Comparison of ENCODE assay signal across 10 cellular contexts in genomic region chr1:208203848-208204609, GRCh38. TPM values are rescaled to one million over a fixed set of nuclear protein-coding genes. Genes with fewer than 3 reads are reported as not detected.
DNase-seq lines count a peak whose midpoint lies in the region; ATAC-seq and TF ChIP-seq lines count a peak whose summit lies in the region.
"Had no signal": no experiment of that assay in that cellular context is flagged by ENCODE, and none has a peak within 500 bp of the region (broad histone marks: within the 10 kb centered on the region; RNA-seq: fewer than 3 reads in every experiment).

No MANE protein-coding gene starts in this region.

- H3K36me3 Mint-ChIP-seq in CD8-positive, alpha-beta T cell: no peaks in the 10 kb centered on the region
- no peaks in the 10 kb centered on the region for H3K36me3 Mint-ChIP-seq in activated T-helper 2 cell treated with anti-CD3 and anti-CD28 coated beads, Interferon-gamma antibody, Interleukin-2, Interleukin-4, amounts not matched to agents 10 μg/mL and 5 μg/mL and 100 μg/mL, durations not matched to agents 14 hours and 24 hours and 36 hours (ENCODE audit: low read depth)
- no peaks in the 10 kb centered on the region for H3K36me3 Mint-ChIP-seq in activated CD8-positive, alpha-beta T cell treated with anti-CD3 and anti-CD28 coated beads, Interleukin-2, amount 10 ng/mL, durations not matched to agents 7 days and 5 days (ENCODE audit: low read depth)

- ATAC-seq in right cardiac atrium: peak; percentile 29 to 62
- ATAC-seq in CD8-positive, alpha-beta T cell: no peak
- no peak for ATAC-seq in activated CD8-positive, alpha-beta T cell treated with anti-CD3 and anti-CD28 coated beads, Interleukin-2, amount 10 ng/mL, durations not matched to agents 7 days and 5 days

- DNase-seq in LNCaP clone FGC (ENCODE audit: low read depth) (peak; percentile 25), ascending aorta (ENCODE audit: low spot score in 2 of 2) (peak in 1 of 2 donors; percentile 78), right cardiac atrium (peak in 1 of 3 donors; percentile 33), stomach (no peak), mesenteric fat pad (ENCODE audit: low spot score) (no peak)
- DNase-seq in CD8-positive, alpha-beta T cell: no peak
- DNase-seq in activated T-helper 2 cell treated with anti-CD3 and anti-CD28 coated beads, Interferon-gamma antibody, Interleukin-2, Interleukin-4, amounts not matched to agents 10 μg/mL and 5 μg/mL and 100 μg/mL, durations not matched to agents 14 hours and 24 hours and 36 hours (ENCODE audit: low spot score): no peak
- DNase-seq in activated CD8-positive, alpha-beta T cell treated with anti-CD3 and anti-CD28 coated beads, Interleukin-2, amount 10 ng/mL, durations not matched to agents 7 days and 5 days: no peak
- DNase-seq: activated T-cell treated with anti-CD3 and anti-CD28 coated beads, Interleukin-2, amount 50 U/mL, for 48 hours; NCI-H187 treated with DMSO at 0.1 percent for 48 hours had no signal

- peak overlapping the region; percentile 85 to 92 for H3K27ac ChIP-seq in ascending aorta
- H3K27ac ChIP-seq in right cardiac atrium (ENCODE audit: low read length): peak overlapping the region; percentile 92
- peak overlapping the region; percentile 43 to 89 (median 83) for H3K27ac ChIP-seq in stomach
- no peak overlapping the region for H3K27ac ChIP-seq in CD8-positive, alpha-beta T cell (ENCODE audit: low read depth, low read length)

- H3K9me3 ChIP-seq in ascending aorta (no peaks in the 10 kb centered on the region), right cardiac atrium (ENCODE audit: control insufficient read depth, low read length) (no peaks in the 10 kb centered on the region), stomach (no peaks in the 10 kb centered on the region)
- no peaks in the 10 kb centered on the region for H3K9me3 ChIP-seq in CD8-positive, alpha-beta T cell (ENCODE audit: low read length)

- no peak overlapping the region for H3K4me3 Mint-ChIP-seq in CD8-positive, alpha-beta T cell
- no peak overlapping the region for H3K4me3 Mint-ChIP-seq in activated T-helper 2 cell treated with anti-CD3 and anti-CD28 coated beads, Interferon-gamma antibody, Interleukin-2, Interleukin-4, amounts not matched to agents 10 μg/mL and 5 μg/mL and 100 μg/mL, durations not matched to agents 14 hours and 24 hours and 36 hours (ENCODE audit: low read depth)
- H3K4me3 Mint-ChIP-seq in activated CD8-positive, alpha-beta T cell treated with anti-CD3 and anti-CD28 coated beads, Interleukin-2, amount 10 ng/mL, durations not matched to agents 7 days and 5 days: no peak overlapping the region

- TF ChIP-seq CTCF in LNCaP clone FGC (IDR thresholded peaks at IDR 0.05; ENCODE audit: control insufficient read depth, extremely low read depth, insufficient read depth) (no peak), ascending aorta (IDR thresholded peaks at IDR 0.05) (no peak), stomach (IDR thresholded peaks at IDR 0.05) (no peak)
- TF ChIP-seq CTCF in CD8-positive, alpha-beta T cell (IDR thresholded peaks at IDR 0.05): no peak

- H3K4me3 ChIP-seq in LNCaP clone FGC (ENCODE audit: low read depth, low read length) (no peak overlapping the region), ascending aorta (no peak overlapping the region), right cardiac atrium (ENCODE audit: low read length) (no peak overlapping the region), stomach (no peak overlapping the region)
- no peak overlapping the region for H3K4me3 ChIP-seq in CD8-positive, alpha-beta T cell (ENCODE audit: low read depth, low read length)

- TF ChIP-seq POLR2A in stomach (IDR thresholded peaks at IDR 0.05): no peak

- peaks cover 0 to 5% of the 10 kb centered on the region in 2 donors for H3K36me3 ChIP-seq in ascending aorta
- peaks cover 0 to 22% (median 6%) of the 10 kb centered on the region in 4 donors for H3K36me3 ChIP-seq in stomach
- no peaks in the 10 kb centered on the region for H3K36me3 ChIP-seq in CD8-positive, alpha-beta T cell (ENCODE audit: insufficient read depth, low read length)

- H3K9me3 Mint-ChIP-seq in CD8-positive, alpha-beta T cell: no peaks in the 10 kb centered on the region
- H3K9me3 Mint-ChIP-seq in activated T-helper 2 cell treated with anti-CD3 and anti-CD28 coated beads, Interferon-gamma antibody, Interleukin-2, Interleukin-4, amounts not matched to agents 10 μg/mL and 5 μg/mL and 100 μg/mL, durations not matched to agents 14 hours and 24 hours and 36 hours: no peaks in the 10 kb centered on the region
- no peaks in the 10 kb centered on the region for H3K9me3 Mint-ChIP-seq in activated CD8-positive, alpha-beta T cell treated with anti-CD3 and anti-CD28 coated beads, Interleukin-2, amount 10 ng/mL, durations not matched to agents 7 days and 5 days (ENCODE audit: insufficient read depth)

- intact Hi-C loops in ascending aorta (cut with DNase I): loop anchor here (1.0 to 10.0 kb wide), 4 partner anchors 15 to 1149 kb away; partner anchors contain the start of genes PFKFB2 and YOD1
- intact Hi-C loops in right cardiac atrium (cut with DNase I): loop anchor here in 1 of 4 donors (5.0 kb wide), 1 partner anchor 33 kb away; no protein-coding TSS in a partner anchor
- intact Hi-C loops in stomach (cut with DNase I; ENCODE audit: low total_unique reads): no loop called here
- intact Hi-C loops in CD8-positive, alpha-beta T cell (cut with DNase I, micrococcal nuclease): no loop called here
- intact Hi-C loops in activated T-helper 2 cell treated with anti-CD3 and anti-CD28 coated beads, Interferon-gamma antibody, Interleukin-2, Interleukin-4, amounts not matched to agents 10 μg/mL and 5 μg/mL and 100 μg/mL, durations not matched to agents 14 hours and 24 hours and 36 hours (cut with micrococcal nuclease): no loop called here

- no peaks in the 10 kb centered on the region for H3K4me1 Mint-ChIP-seq in CD8-positive, alpha-beta T cell (ENCODE audit: low read depth)
- H3K4me1 Mint-ChIP-seq in activated T-helper 2 cell treated with anti-CD3 and anti-CD28 coated beads, Interferon-gamma antibody, Interleukin-2, Interleukin-4, amounts not matched to agents 10 μg/mL and 5 μg/mL and 100 μg/mL, durations not matched to agents 14 hours and 24 hours and 36 hours (ENCODE audit: low read depth): no peaks in the 10 kb centered on the region
- H3K4me1 Mint-ChIP-seq in activated CD8-positive, alpha-beta T cell treated with anti-CD3 and anti-CD28 coated beads, Interleukin-2, amount 10 ng/mL, durations not matched to agents 7 days and 5 days (ENCODE audit: low read depth): no peaks in the 10 kb centered on the region

- H3K27me3 ChIP-seq in ascending aorta (no peaks in the 10 kb centered on the region), right cardiac atrium (ENCODE audit: control insufficient read depth, insufficient read depth) (no peaks in the 10 kb centered on the region), stomach (no peaks in the 10 kb centered on the region)
- no peaks in the 10 kb centered on the region for H3K27me3 ChIP-seq in CD8-positive, alpha-beta T cell (ENCODE audit: insufficient read depth, low read length)

- TF ChIP-seq EP300 in stomach (IDR thresholded peaks at IDR 0.05): no peak

- no peak overlapping the region for H3K27ac Mint-ChIP-seq in CD8-positive, alpha-beta T cell
- no peak overlapping the region for H3K27ac Mint-ChIP-seq in activated T-helper 2 cell treated with anti-CD3 and anti-CD28 coated beads, Interferon-gamma antibody, Interleukin-2, Interleukin-4, amounts not matched to agents 10 μg/mL and 5 μg/mL and 100 μg/mL, durations not matched to agents 14 hours and 24 hours and 36 hours
- H3K27ac Mint-ChIP-seq in activated CD8-positive, alpha-beta T cell treated with anti-CD3 and anti-CD28 coated beads, Interleukin-2, amount 10 ng/mL, durations not matched to agents 7 days and 5 days: no peak overlapping the region

- POLR2A ChIA-PET in CD8-positive, alpha-beta T cell (lab: Charles Lee): interaction anchor here (0.5 kb wide), 1 partner anchor 116 kb away, joined by 3 read pairs; no protein-coding TSS in a partner anchor
- POLR2A ChIA-PET in activated CD8-positive, alpha-beta T cell treated with anti-CD3 and anti-CD28 coated beads, Interleukin-2, amount 10 ng/mL, durations not matched to agents 7 days and 5 days (lab: Charles Lee): no interaction called here

- H3K4me1 ChIP-seq in ascending aorta: peaks cover 36 to 70% of the 10 kb centered on the region in 2 donors
- H3K4me1 ChIP-seq in right cardiac atrium (ENCODE audit: control insufficient read depth, insufficient read depth, low read length): peaks cover 30% of the 10 kb centered on the region
- peaks cover 58 to 86% (median 80%) of the 10 kb centered on the region in 4 donors for H3K4me1 ChIP-seq in stomach
- H3K4me1 ChIP-seq in CD8-positive, alpha-beta T cell (ENCODE audit: insufficient read depth, low read length): no peaks in the 10 kb centered on the region

- CTCF ChIA-PET in CD8-positive, alpha-beta T cell (lab: Charles Lee): interaction anchor here (1.3 kb wide), 1 partner anchor 37 kb away, joined by 3 read pairs; no protein-coding TSS in a partner anchor
- CTCF ChIA-PET in activated CD8-positive, alpha-beta T cell treated with anti-CD3 and anti-CD28 coated beads, Interleukin-2, amount 10 ng/mL, durations not matched to agents 7 days and 5 days (lab: Charles Lee): interaction anchor here (2.4 kb wide), 1 partner anchor 41 kb away, joined by 9 read pairs; the partner anchor contains the start of gene PLXNA2

- H3K27me3 Mint-ChIP-seq in CD8-positive, alpha-beta T cell (ENCODE audit: low read depth): no peaks in the 10 kb centered on the region
- peaks cover 2% of the 10 kb centered on the region for H3K27me3 Mint-ChIP-seq in activated T-helper 2 cell treated with anti-CD3 and anti-CD28 coated beads, Interferon-gamma antibody, Interleukin-2, Interleukin-4, amounts not matched to agents 10 μg/mL and 5 μg/mL and 100 μg/mL, durations not matched to agents 14 hours and 24 hours and 36 hours (ENCODE audit: low read depth)
- H3K27me3 Mint-ChIP-seq in activated CD8-positive, alpha-beta T cell treated with anti-CD3 and anti-CD28 coated beads, Interleukin-2, amount 10 ng/mL, durations not matched to agents 7 days and 5 days (ENCODE audit: low read depth): peaks cover 5% of the 10 kb centered on the region

- 57% methylated on average over 7 of the region's 7 CpGs for WGBS in right cardiac atrium
- WGBS in stomach, 5 donors: 41 to 57% (median 49%) methylated on average over 7 of the region's 7 CpGs

RNA-seq across cellular contexts. Expression of gene PLXNA2, which starts 40.2 kb away (rescaled TPM):
- 33.0 TPM for total RNA-seq in ascending aorta
- total RNA-seq in right cardiac atrium: 10 to 100 TPM; 16.2 to 26.6 (median 16.8) TPM
- 7.3 TPM for polyA plus RNA-seq in right cardiac atrium
- 100 to 1,000 TPM in 1 of 5 donors, 10 to 100 TPM in 4; 21.0 to 185 (median 39.7) TPM for total RNA-seq in stomach
- polyA plus RNA-seq in stomach: 10 to 100 TPM in 1 of 3 donors, 1 to 10 TPM in 2; 2.7 to 13.9 (median 4.0) TPM
- 49.0 TPM for total RNA-seq in mesenteric fat pad
- 1 to 10 TPM; 1.3 to 1.9 TPM for total RNA-seq in CD8-positive, alpha-beta T cell
- total RNA-seq in activated T-helper 2 cell treated with anti-CD3 and anti-CD28 coated beads, Interferon-gamma antibody, Interleukin-2, Interleukin-4, amounts not matched to agents 10 μg/mL and 5 μg/mL and 100 μg/mL, durations not matched to agents 14 hours and 24 hours and 36 hours: 0.07 and 0.37 TPM in 2 replicates
- total RNA-seq in activated CD8-positive, alpha-beta T cell treated with anti-CD3 and anti-CD28 coated beads, Interleukin-2, amount 10 ng/mL, durations not matched to agents 7 days and 5 days: 1 to 10 TPM in 1 of 2 experiments, under 1 TPM in 1; 0.84 to 1.6 TPM

Comparison
In these comparisons a context has a peak if more than half of its experiments do, and no peak if none do; other contexts are left out.
1. ATAC-seq: peak in right cardiac atrium (2 of 2); none in CD8-positive, alpha-beta T cell (single experiment) and activated CD8-positive, alpha-beta T cell treated with anti-CD3 and anti-CD28 coated beads, Interleukin-2, amount 10 ng/mL, durations not matched to agents 7 days and 5 days (single experiment).
2. RNA of gene PLXNA2, which starts 40.2 kb away (total RNA-seq): 49.0 TPM in mesenteric fat pad (single experiment), 21.0 to 185 TPM in stomach, 33.0 TPM in ascending aorta (single experiment) and 16.2 to 26.6 TPM in right cardiac atrium; 1.3 to 1.9 TPM in CD8-positive, alpha-beta T cell, 0.84 to 1.6 TPM in activated CD8-positive, alpha-beta T cell treated with anti-CD3 and anti-CD28 coated beads, Interleukin-2, amount 10 ng/mL, durations not matched to agents 7 days and 5 days and 0.07 to 0.37 TPM in activated T-helper 2 cell treated with anti-CD3 and anti-CD28 coated beads, Interferon-gamma antibody, Interleukin-2, Interleukin-4, amounts not matched to agents 10 μg/mL and 5 μg/mL and 100 μg/mL, durations not matched to agents 14 hours and 24 hours and 36 hours; every median in the first group is over 4 times any median in the second.